18 cellular contexts compared by ENCODE assay signal in genomic region chr14:32003585-32003984, GRCh38.
"Had no signal": no experiment of that assay in that cellular context is flagged by ENCODE, and none has a peak within 500 bp of the region (broad histone marks: within the 10 kb centered on the region; RNA-seq: fewer than 3 reads in every experiment).

No MANE protein-coding gene starts in this region.

- H3K4me2 ChIP-seq: SK-N-SH had no signal

- ATAC-seq: Panc1 had no signal

- H3K9me3 ChIP-seq: SK-N-SH had no signal

- H3K9ac ChIP-seq: SK-N-SH had no signal

- DNase-seq: IMR-90, Karpas-422, KG1, MM.1S, NCI-H1092 treated with DMSO at 0.1 percent for 48 hours, NCI-H1436, NCI-H1694 treated with DMSO at 0.1 percent for 48 hours, NCI-H1930, NCI-H2081, NCI-H2107, NCI-H2171 treated with DMSO at 0.1 percent for 48 hours, NCI-H524, NCI-H526 treated with DMSO at 0.1 percent for 48 hours, NCI-H774, SHP77, SK-N-SH had no signal

- H3K27ac ChIP-seq: RWPE1 had no signal
